Comparison of ENCODE assay signal across 1 cellular context in the genomic region with DNA sequence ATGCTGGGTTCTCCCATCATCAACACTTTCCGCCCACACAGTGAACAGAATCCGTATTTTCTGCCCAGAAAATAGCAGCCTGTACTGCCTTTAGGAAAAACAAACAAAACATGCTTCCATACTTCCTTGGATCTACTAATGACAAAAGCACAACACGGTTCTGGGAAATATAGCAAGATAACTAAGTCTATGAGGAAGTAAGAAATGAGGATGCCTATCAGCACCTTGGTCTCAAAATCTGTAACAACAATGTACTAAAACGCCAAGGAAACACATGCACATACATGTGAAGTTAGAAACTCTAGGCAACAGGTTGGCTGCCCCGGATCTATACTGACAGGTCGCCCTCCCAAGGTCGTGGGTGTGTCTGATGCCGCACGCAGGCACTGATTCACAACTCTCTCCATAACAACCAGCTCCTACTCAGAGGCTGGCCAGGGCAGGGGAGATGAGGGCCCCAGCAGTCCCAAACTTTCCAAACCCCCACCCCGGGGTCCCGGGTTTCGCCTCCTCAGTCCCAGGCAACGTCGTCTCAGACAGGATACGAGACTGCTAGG.
A peak's percentile ranks its signal among the peaks of the same experiment; 100 is the strongest.
TF ChIP-seq lines count a peak whose summit lies in the region.

No MANE protein-coding gene starts in this region.

TF ChIP-seq in GM12878, 131 proteins besides CTCF, POLR2A, EP300 and RAD21 (continued from another document):
- 0 out of 2 replicates have a peak, but pooled peaks have one; percentile 19 for TF ChIP-seq MLLT1 (IDR thresholded peaks at IDR 0.05)
- TF ChIP-seq, protein P1, sequence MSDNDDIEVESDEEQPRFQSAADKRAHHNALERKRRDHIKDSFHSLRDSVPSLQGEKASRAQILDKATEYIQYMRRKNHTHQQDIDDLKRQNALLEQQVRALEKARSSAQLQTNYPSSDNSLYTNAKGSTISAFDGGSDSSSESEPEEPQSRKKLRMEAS (IDR thresholded peaks at IDR 0.05; ENCODE audit: low read depth, low read length), result 0 out of 2 replicates have a peak, but pooled peaks have one; percentile 30
